ENCODE assay signal across 26 cellular contexts in the genomic region with DNA sequence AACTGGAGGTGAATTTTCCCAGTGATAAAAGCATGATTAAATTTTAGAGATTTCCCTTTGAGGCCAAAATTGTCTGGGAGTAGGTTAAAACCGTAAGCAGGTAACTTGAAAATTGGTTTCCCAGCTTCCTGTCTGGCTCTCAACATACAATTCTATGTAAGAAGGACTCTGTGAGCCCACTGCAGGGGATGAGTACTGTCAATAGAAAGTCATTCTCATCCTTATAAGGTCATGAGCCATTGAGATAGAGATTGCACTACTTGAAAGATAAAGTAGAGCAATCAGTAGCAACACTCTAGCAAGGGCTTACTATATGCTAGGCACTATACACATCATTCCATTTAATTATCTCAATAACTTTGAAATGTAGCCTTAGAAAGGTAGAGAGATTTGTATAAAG.
"Had no signal": no experiment of that assay in that cellular context is flagged by ENCODE, and none has a peak within 500 bp of the region (broad histone marks: within the 10 kb centered on the region; RNA-seq: fewer than 3 reads in every experiment).

No MANE protein-coding gene starts in this region.

- H3K9me3 ChIP-seq: MG63, Peyer's patch, SJSA1 had no signal

- H3K36me3 ChIP-seq: MG63, Peyer's patch, SJSA1 had no signal

- H3K27me3 ChIP-seq: MG63, Peyer's patch, SJSA1 had no signal

- H3K4me3 Mint-ChIP-seq: activated CD4-positive, alpha-beta memory T cell treated with anti-CD3 and anti-CD28 coated beads, Interleukin-2, amount 10 ng/mL, durations not matched to agents 7 days and 5 days; activated CD4-positive, alpha-beta T cell treated with anti-CD3 and anti-CD28 coated beads, Interleukin-2, amount 10 ng/mL, durations not matched to agents 7 days and 5 days; activated naive CD4-positive, alpha-beta T cell treated with anti-CD3 and anti-CD28 coated beads for 36 hours; activated naive CD8-positive, alpha-beta T cell; activated T-helper 17 cell treated with anti-CD3 and anti-CD28 coated beads, Interleukin-2, amount 50 U/mL, for 72 hours; brain had no signal

- ATAC-seq: activated T-helper 17 cell treated with anti-CD3 and anti-CD28 coated beads, Interleukin-2, amount 50 U/mL, for 72 hours had no signal

- H3K9me3 Mint-ChIP-seq: activated CD4-positive, alpha-beta memory T cell treated with anti-CD3 and anti-CD28 coated beads, Interleukin-2, amount 10 ng/mL, durations not matched to agents 7 days and 5 days; activated CD4-positive, alpha-beta T cell treated with anti-CD3 and anti-CD28 coated beads, Interleukin-2, amount 10 ng/mL, durations not matched to agents 7 days and 5 days; activated naive CD4-positive, alpha-beta T cell treated with anti-CD3 and anti-CD28 coated beads for 36 hours; activated T-helper 17 cell treated with anti-CD3 and anti-CD28 coated beads, Interleukin-2, amount 50 U/mL, for 72 hours; brain had no signal

- H3K27ac Mint-ChIP-seq: activated CD4-positive, alpha-beta memory T cell treated with anti-CD3 and anti-CD28 coated beads, Interleukin-2, amount 10 ng/mL, durations not matched to agents 7 days and 5 days; activated CD4-positive, alpha-beta T cell treated with anti-CD3 and anti-CD28 coated beads, Interleukin-2, amount 10 ng/mL, durations not matched to agents 7 days and 5 days; activated naive CD4-positive, alpha-beta T cell treated with anti-CD3 and anti-CD28 coated beads for 36 hours; activated naive CD8-positive, alpha-beta T cell; activated T-helper 17 cell treated with anti-CD3 and anti-CD28 coated beads, Interleukin-2, amount 50 U/mL, for 72 hours; brain had no signal

- H3K36me3 Mint-ChIP-seq: activated naive CD8-positive, alpha-beta T cell; brain had no signal

- H3K4me1 Mint-ChIP-seq: activated CD4-positive, alpha-beta memory T cell treated with anti-CD3 and anti-CD28 coated beads, Interleukin-2, amount 10 ng/mL, durations not matched to agents 7 days and 5 days; activated T-helper 17 cell treated with anti-CD3 and anti-CD28 coated beads, Interleukin-2, amount 50 U/mL, for 72 hours had no signal

- H3K4me3 ChIP-seq: MG63, Peyer's patch, SJSA1 had no signal

- DNase-seq: activated CD4-positive, alpha-beta memory T cell treated with anti-CD3 and anti-CD28 coated beads, Interleukin-2, amount 10 ng/mL, durations not matched to agents 7 days and 5 days; activated CD4-positive, alpha-beta T cell treated with anti-CD3 and anti-CD28 coated beads, Interleukin-2, amount 10 ng/mL, durations not matched to agents 7 days and 5 days; activated CD4-positive, CD25-positive, alpha-beta regulatory T cell; activated gamma-delta T cell; activated naive CD4-positive, alpha-beta T cell treated with anti-CD3 and anti-CD28 coated beads for 36 hours; activated T-cell treated with anti-CD3 and anti-CD28 coated beads for 4 hours; activated T-cell treated with anti-CD3 and anti-CD28 coated beads, Interleukin-2, amount 50 U/mL, for 48 hours; amygdala; MG63; NCI-H1105 treated with DMSO at 0.1 percent for 48 hours; NCI-H1436 treated with DMSO at 0.1 percent for 48 hours; NCI-H187; NCI-H2081; NCI-H510A treated with DMSO at 0.1 percent for 48 hours; NCI-H69; NK-92 treated with Interleukin-12 subunit alpha and Interleukin-12 subunit beta, amount 100 ng/mL, for 24 hours; OCI-M1; Peyer's patch; SHP77; T-helper 2 cell; T1000 had no signal

- H3K27ac ChIP-seq: Peyer's patch, RWPE1, SJSA1 had no signal
